ENCODE assay signal across 2 cellular contexts in the genomic region with DNA sequence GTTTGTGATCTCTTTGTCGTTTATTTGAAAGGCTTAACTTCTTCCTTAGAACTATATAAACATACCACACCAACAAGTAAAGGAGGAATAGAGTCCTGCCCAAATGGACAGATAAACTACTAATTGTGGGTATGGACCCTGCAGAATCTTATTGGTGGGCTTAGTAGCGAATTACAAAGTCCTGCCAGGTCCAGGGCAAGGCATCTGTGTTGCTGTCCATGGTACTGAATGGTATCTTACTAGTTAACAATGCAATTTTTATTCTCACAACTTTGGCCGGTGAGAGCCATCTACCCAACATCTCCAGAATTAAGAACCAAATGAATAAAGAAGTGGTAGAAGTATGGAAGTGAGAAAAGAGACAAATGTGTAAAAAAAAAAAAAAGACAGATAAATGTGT.
TF ChIP-seq lines count a peak whose summit lies in the region.

No MANE protein-coding gene starts in this region.

TF ChIP-seq in HEK293, 187 proteins besides CTCF, POLR2A, EP300 and RAD21:
- TF ChIP-seq, protein P1, sequence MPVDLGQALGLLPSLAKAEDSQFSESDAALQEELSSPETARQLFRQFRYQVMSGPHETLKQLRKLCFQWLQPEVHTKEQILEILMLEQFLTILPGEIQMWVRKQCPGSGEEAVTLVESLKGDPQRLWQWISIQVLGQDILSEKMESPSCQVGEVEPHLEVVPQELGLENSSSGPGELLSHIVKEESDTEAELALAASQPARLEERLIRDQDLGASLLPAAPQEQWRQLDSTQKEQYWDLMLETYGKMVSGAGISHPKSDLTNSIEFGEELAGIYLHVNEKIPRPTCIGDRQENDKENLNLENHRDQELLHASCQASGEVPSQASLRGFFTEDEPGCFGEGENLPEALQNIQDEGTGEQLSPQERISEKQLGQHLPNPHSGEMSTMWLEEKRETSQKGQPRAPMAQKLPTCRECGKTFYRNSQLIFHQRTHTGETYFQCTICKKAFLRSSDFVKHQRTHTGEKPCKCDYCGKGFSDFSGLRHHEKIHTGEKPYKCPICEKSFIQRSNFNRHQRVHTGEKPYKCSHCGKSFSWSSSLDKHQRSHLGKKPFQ (tag by site-specific recombination; IDR thresholded peaks at IDR 0.05), result no peak
- TF ChIP-seq OSR2 (tag by site-specific recombination; IDR thresholded peaks at IDR 0.05) (no peak), ZNF324 (tag by site-specific recombination; IDR thresholded peaks at IDR 0.05) (no peak), ZNF664 (tag by site-specific recombination; IDR thresholded peaks at IDR 0.05) (no peak), ZNF2 (tag by site-specific recombination; IDR thresholded peaks at IDR 0.05) (no peak), ZBTB1 (tag by site-specific recombination; IDR thresholded peaks at IDR 0.05) (no peak), ZNF626 (tag by site-specific recombination; IDR thresholded peaks at IDR 0.05) (no peak), ZNF473 (tag by site-specific recombination; IDR thresholded peaks at IDR 0.05) (no peak)
- TF ChIP-seq, protein P2, sequence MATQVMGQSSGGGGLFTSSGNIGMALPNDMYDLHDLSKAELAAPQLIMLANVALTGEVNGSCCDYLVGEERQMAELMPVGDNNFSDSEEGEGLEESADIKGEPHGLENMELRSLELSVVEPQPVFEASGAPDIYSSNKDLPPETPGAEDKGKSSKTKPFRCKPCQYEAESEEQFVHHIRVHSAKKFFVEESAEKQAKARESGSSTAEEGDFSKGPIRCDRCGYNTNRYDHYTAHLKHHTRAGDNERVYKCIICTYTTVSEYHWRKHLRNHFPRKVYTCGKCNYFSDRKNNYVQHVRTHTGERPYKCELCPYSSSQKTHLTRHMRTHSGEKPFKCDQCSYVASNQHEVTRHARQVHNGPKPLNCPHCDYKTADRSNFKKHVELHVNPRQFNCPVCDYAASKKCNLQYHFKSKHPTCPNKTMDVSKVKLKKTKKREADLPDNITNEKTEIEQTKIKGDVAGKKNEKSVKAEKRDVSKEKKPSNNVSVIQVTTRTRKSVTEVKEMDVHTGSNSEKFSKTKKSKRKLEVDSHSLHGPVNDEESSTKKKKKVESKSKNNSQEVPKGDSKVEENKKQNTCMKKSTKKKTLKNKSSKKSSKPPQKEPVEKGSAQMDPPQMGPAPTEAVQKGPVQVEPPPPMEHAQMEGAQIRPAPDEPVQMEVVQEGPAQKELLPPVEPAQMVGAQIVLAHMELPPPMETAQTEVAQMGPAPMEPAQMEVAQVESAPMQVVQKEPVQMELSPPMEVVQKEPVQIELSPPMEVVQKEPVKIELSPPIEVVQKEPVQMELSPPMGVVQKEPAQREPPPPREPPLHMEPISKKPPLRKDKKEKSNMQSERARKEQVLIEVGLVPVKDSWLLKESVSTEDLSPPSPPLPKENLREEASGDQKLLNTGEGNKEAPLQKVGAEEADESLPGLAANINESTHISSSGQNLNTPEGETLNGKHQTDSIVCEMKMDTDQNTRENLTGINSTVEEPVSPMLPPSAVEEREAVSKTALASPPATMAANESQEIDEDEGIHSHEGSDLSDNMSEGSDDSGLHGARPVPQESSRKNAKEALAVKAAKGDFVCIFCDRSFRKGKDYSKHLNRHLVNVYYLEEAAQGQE (tag by site-specific recombination; IDR thresholded peaks at IDR 0.05), result peak; percentile 93

TF ChIP-seq in H1, 55 proteins besides CTCF, POLR2A, EP300 and RAD21:
- no peak for TF ChIP-seq BCL11A (IDR thresholded peaks at IDR 0.05; ENCODE audit: low read depth in 2 of 2, low read length in 2 of 2)
- no peak for TF ChIP-seq CBX8 (IDR thresholded peaks at IDR 0.05; ENCODE audit: borderline replicate concordance, low read depth, low read length)
- no peak for TF ChIP-seq TAF7 (optimal IDR thresholded peaks at IDR 0.05; ENCODE audit: borderline replicate concordance, low read depth, low read length)
- TF ChIP-seq, protein P3, sequence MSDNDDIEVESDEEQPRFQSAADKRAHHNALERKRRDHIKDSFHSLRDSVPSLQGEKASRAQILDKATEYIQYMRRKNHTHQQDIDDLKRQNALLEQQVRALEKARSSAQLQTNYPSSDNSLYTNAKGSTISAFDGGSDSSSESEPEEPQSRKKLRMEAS (IDR thresholded peaks at IDR 0.05), result no peak
- no peak for TF ChIP-seq EGR1 (IDR thresholded peaks at IDR 0.05; ENCODE audit: borderline replicate concordance, low read depth, low read length)
- no peak for TF ChIP-seq ASH2L (IDR thresholded peaks at IDR 0.05; ENCODE audit: low read length)
